8 cellular contexts compared by ENCODE assay signal in genomic region chr17:77141846-77142449, GRCh38. TPM values are rescaled to one million over a fixed set of nuclear protein-coding genes. Genes with fewer than 3 reads are reported as not detected.
DNase-seq lines count a peak whose midpoint lies in the region; TF ChIP-seq lines count a peak whose summit lies in the region.

No MANE protein-coding gene starts in this region.

- no peak overlapping the region for H2AFZ ChIP-seq in SU-DHL-6 (ENCODE audit: low read depth, low read length, severe bottlenecking)

- H3K9ac ChIP-seq in SU-DHL-6 (ENCODE audit: low read length): peak overlapping the region; percentile 66

- no peaks in the 10 kb centered on the region for H3K9me2 ChIP-seq in SU-DHL-6 (replicated peaks; ENCODE audit: insufficient read depth, low read length)

- no peaks in the 10 kb centered on the region for H4K20me1 ChIP-seq in SU-DHL-6 (ENCODE audit: low read depth, low read length)

- 73 to 88% methylated on average over 9 of the region's 9 CpGs for WGBS in sigmoid colon, 2 donors

- peaks cover 0 to 32% (median 27%) of the 10 kb centered on the region in 4 donors for H3K4me1 ChIP-seq in sigmoid colon

- H3K27ac ChIP-seq in SU-DHL-6 (ENCODE audit: low read depth, low read length): no peak overlapping the region
- peak overlapping the region; percentile 94 to 98 (median 96) for H3K27ac ChIP-seq in sigmoid colon

- H3K79me2 ChIP-seq in SU-DHL-6 (ENCODE audit: insufficient read depth, low read length): no peaks in the 10 kb centered on the region

- no peaks in the 10 kb centered on the region for H3K9me3 ChIP-seq in SU-DHL-6 (ENCODE audit: insufficient read depth, low read length)
- H3K9me3 ChIP-seq in sigmoid colon: no peaks in the 10 kb centered on the region

- no peak for TF ChIP-seq CTCF in GM12865 (IDR thresholded peaks at IDR 0.05; ENCODE audit: insufficient read depth, low read depth, low read length, missing control alignments)
- TF ChIP-seq CTCF in SU-DHL-6 (IDR thresholded peaks at IDR 0.05; ENCODE audit: insufficient read depth, low read length, poor library complexity, severe bottlenecking): no peak
- no peak for TF ChIP-seq CTCF in fibroblast of mammary gland (conservative IDR thresholded peaks at IDR 0.05; ENCODE audit: control insufficient read depth, insufficient read depth, low read depth, low read length)
- no peak for TF ChIP-seq CTCF in sigmoid colon (IDR thresholded peaks at IDR 0.05)

- no peak for TF ChIP-seq POLR2A in sigmoid colon (IDR thresholded peaks at IDR 0.05)

- DNase-seq in GM12865 (ENCODE audit: low read depth) (no peak), fibroblast of mammary gland (ENCODE audit: low read depth) (no peak), sigmoid colon (peak; percentile 24), germinal center (ENCODE audit: low spot score) (no peak), iPS-NIHi11 (ENCODE audit: low spot score) (no peak), hippocampal formation (lab: John Stamatoyannopoulos, UW) (no peak), NCI-H2107 (lab: John Stamatoyannopoulos, UW) (no peak)

- peaks cover 21% of the 10 kb centered on the region; the same call in 1 of the 2 replicates for H3F3A ChIP-seq in SU-DHL-6 (ENCODE audit: insufficient read depth)

- peaks cover 4% of the 10 kb centered on the region for H3K36me3 ChIP-seq in SU-DHL-6 (ENCODE audit: low read length)
- peaks cover 0 to 26% (median 0%) of the 10 kb centered on the region in 4 donors for H3K36me3 ChIP-seq in sigmoid colon

- H3K27me3 ChIP-seq in SU-DHL-6 (ENCODE audit: low read length) (no peaks in the 10 kb centered on the region), sigmoid colon (no peaks in the 10 kb centered on the region)

- no peak for TF ChIP-seq EP300 in sigmoid colon (IDR thresholded peaks at IDR 0.05)

- intact Hi-C loops in sigmoid colon (cut with DNase I): loop anchor here (2.0 to 5.0 kb wide), 3 partner anchors 43 to 405 kb away; partner anchors contain the start of genes MFSD11 and SRSF2

- peak overlapping the region; percentile 77 for H3K4me2 ChIP-seq in SU-DHL-6 (ENCODE audit: low read depth, low read length, poor library complexity, severe bottlenecking)

- H3K4me3 ChIP-seq in GM12865 (ENCODE audit: low read depth, low read length) (peak overlapping the region; percentile 80), SU-DHL-6 (ENCODE audit: insufficient read depth, low read length, poor library complexity, severe bottlenecking) (peak overlapping the region; percentile 64), fibroblast of mammary gland (ENCODE audit: control insufficient read depth, low read depth, low read length) (peak overlapping the region; percentile 73), sigmoid colon (peak overlapping the region; percentile 73 to 100 (median 98))

RNA-seq across cellular contexts. Expression of gene SEC14L1, which starts 1.2 kb away (rescaled TPM):
- total RNA-seq in sigmoid colon: 10 to 100 TPM; 18.9 to 39.9 (median 24.4) TPM
- 10 to 100 TPM in 2 of 3 donors, 1 to 10 TPM in 1; 9.6 to 33.4 (median 20.1) TPM for polyA plus RNA-seq in sigmoid colon
